20 cellular contexts compared by ENCODE assay signal in genomic region chr3:120495809-120496208, GRCh38. TPM values are rescaled to one million over a fixed set of nuclear protein-coding genes. Genes with fewer than 3 reads are reported as not detected.
DNase-seq lines count a peak whose midpoint lies in the region; FAIRE-seq and TF ChIP-seq lines count a peak whose summit lies in the region.
"Had no signal": no experiment of that assay in that cellular context is flagged by ENCODE, and none has a peak within 500 bp of the region (broad histone marks: within the 10 kb centered on the region; RNA-seq: fewer than 3 reads in every experiment).

No MANE protein-coding gene starts in this region.

- peak overlapping the region; percentile 3; the same call in 1 of the 2 replicates for H3K4me3 ChIP-seq in GM23248
- no peak overlapping the region for H3K4me3 ChIP-seq in NB4 (ENCODE audit: low read depth, low read length)
- H3K4me3 ChIP-seq in endothelial cell of umbilical vein (replicated peaks in 1 of 3; ENCODE audit: insufficient read depth in 1 of 3, low read depth in 1 of 3, low read length in 3 of 3), result no peak overlapping the region
- H3K4me3 ChIP-seq in rectal smooth muscle tissue (ENCODE audit: low read length), result no peak overlapping the region
- H3K4me3 ChIP-seq: MG63, SK-N-MC had no signal

- H3K4me3 Mint-ChIP-seq in activated CD4-positive, alpha-beta T cell treated with anti-CD3 and anti-CD28 coated beads, Interleukin-2, amount 10 ng/mL, durations not matched to agents 7 days and 5 days, result no peak overlapping the region
- H3K4me3 Mint-ChIP-seq: activated naive CD8-positive, alpha-beta T cell treated with anti-CD3 and anti-CD28 coated beads, Interleukin-2, amount 10 ng/mL, durations not matched to agents 7 days and 5 days; activated T-helper 1 cell treated with anti-CD3 and anti-CD28 coated beads, Interleukin-12 subunit alpha, Interleukin-12 subunit beta, Interleukin-2, Interleukin-4 antibody, amounts not matched to agents 30 ng/mL and 10 ng/mL and 1 ng/mL, durations not matched to agents 14 hours and 24 hours and 36 hours; CD8-positive, alpha-beta T cell; memory B cell; stimulated activated naive B cell treated with anti-CD40 and anti-IgM and Interleukin-4, amounts not matched to agents 10 μg/mL and 1 μg/mL and 100 μg/mL, for 72 hours; type B pancreatic cell had no signal

- FAIRE-seq in endothelial cell of umbilical vein (lab: Jason Lieb, UNC), result peak; percentile 56
- FAIRE-seq: islet of Langerhans had no signal

- H4K20me1 ChIP-seq in GM23248 (ENCODE audit: insufficient read depth) (no peaks in the 10 kb centered on the region), endothelial cell of umbilical vein (replicated peaks; ENCODE audit: control insufficient read depth, extremely low read depth, insufficient read depth, low read length) (no peaks in the 10 kb centered on the region)

- H3K9ac ChIP-seq in GM23248 (peak overlapping the region; percentile 12; the same call in 1 of the 2 replicates), endothelial cell of umbilical vein (replicated peaks; ENCODE audit: extremely low read depth, insufficient read depth, low read length) (no peak overlapping the region), rectal smooth muscle tissue (ENCODE audit: low read length) (no peak overlapping the region)

- peaks cover 38% of the 10 kb centered on the region for H3K4me1 ChIP-seq in GM23248 (ENCODE audit: insufficient read depth)
- peaks cover 29% of the 10 kb centered on the region for H3K4me1 ChIP-seq in endothelial cell of umbilical vein (ENCODE audit: control insufficient read depth, extremely low read depth, insufficient read depth, low read length)
- peaks cover 12% of the 10 kb centered on the region for H3K4me1 ChIP-seq in rectal smooth muscle tissue (ENCODE audit: control insufficient read depth, insufficient read depth, low read length)

- H3K36me3 Mint-ChIP-seq in activated CD4-positive, alpha-beta T cell treated with anti-CD3 and anti-CD28 coated beads, Interleukin-2, amount 10 ng/mL, durations not matched to agents 7 days and 5 days (ENCODE audit: low read depth), result peaks cover 2% of the 10 kb centered on the region
- H3K36me3 Mint-ChIP-seq: CD8-positive, alpha-beta T cell; memory B cell; stimulated activated naive B cell treated with anti-CD40 and anti-IgM and Interleukin-4, amounts not matched to agents 10 μg/mL and 1 μg/mL and 100 μg/mL, for 72 hours; type B pancreatic cell had no signal

- peaks cover 47% of the 10 kb centered on the region for H3F3A ChIP-seq in GM23248 (ENCODE audit: insufficient read depth)

- TF ChIP-seq CTCF in NB4 (IDR thresholded peaks at IDR 0.05; ENCODE audit: low read depth, low read length) (no peak), endothelial cell of umbilical vein (IDR thresholded peaks at IDR 0.05; ENCODE audit: extremely low read depth in 1 of 2, insufficient read depth in 1 of 2, low read depth in 1 of 2, low read length in 2 of 2) (no peak)

- CTCF ChIA-PET in endothelial cell of umbilical vein (lab: Charles Lee), result no interaction called here
- CTCF ChIA-PET in activated CD4-positive, alpha-beta T cell treated with anti-CD3 and anti-CD28 coated beads, Interleukin-2, amount 10 ng/mL, durations not matched to agents 7 days and 5 days (lab: Charles Lee), result no interaction called here

- 90 to 98% methylated on average over 2 of the region's 2 CpGs for WGBS in GM23248 (ENCODE audit: low coverage in 1 of 2, low lambda C conversion rate in 2 of 2, missing lambda C conversion rate in 2 of 2), 2 experiments

- peak overlapping the region; percentile 89 for H3K27ac ChIP-seq in GM23248
- H3K27ac ChIP-seq in endothelial cell of umbilical vein (ENCODE audit: insufficient read depth, low read depth, low read length), result no peak overlapping the region
- H3K27ac ChIP-seq in rectal smooth muscle tissue (ENCODE audit: low read depth, low read length), result peak overlapping the region; percentile 51
- H3K27ac ChIP-seq: SK-N-MC had no signal

- in situ Hi-C loops in GM23248 (cut with MboI), result no loop called here

- no peaks in the 10 kb centered on the region for H3K4me1 Mint-ChIP-seq in activated CD4-positive, alpha-beta T cell treated with anti-CD3 and anti-CD28 coated beads, Interleukin-2, amount 10 ng/mL, durations not matched to agents 7 days and 5 days
- H3K4me1 Mint-ChIP-seq: activated naive CD8-positive, alpha-beta T cell treated with anti-CD3 and anti-CD28 coated beads, Interleukin-2, amount 10 ng/mL, durations not matched to agents 7 days and 5 days; memory B cell; stimulated activated naive B cell treated with anti-CD40 and anti-IgM and Interleukin-4, amounts not matched to agents 10 μg/mL and 1 μg/mL and 100 μg/mL, for 72 hours had no signal

- H3K27me3 ChIP-seq in GM23248 (replicated peaks; ENCODE audit: insufficient read depth) (no peaks in the 10 kb centered on the region), endothelial cell of umbilical vein (ENCODE audit: control insufficient read depth in 2 of 2, insufficient read depth in 2 of 2, low read length in 2 of 2) (no peaks in the 10 kb centered on the region), rectal smooth muscle tissue (ENCODE audit: control insufficient read depth, insufficient read depth, low read length) (no peaks in the 10 kb centered on the region)
- H3K27me3 ChIP-seq: MG63 had no signal

- peaks cover 9% of the 10 kb centered on the region for H3K9me3 Mint-ChIP-seq in activated CD4-positive, alpha-beta T cell treated with anti-CD3 and anti-CD28 coated beads, Interleukin-2, amount 10 ng/mL, durations not matched to agents 7 days and 5 days

- intact Hi-C loops in endothelial cell of umbilical vein (cut with micrococcal nuclease), result no loop called here

- no peaks in the 10 kb centered on the region for H3K9me2 ChIP-seq in GM23248 (ENCODE audit: insufficient read depth)

- H3K4me2 ChIP-seq in GM23248 (ENCODE audit: unreplicated experiment), result peak overlapping the region; percentile 84
- no peak overlapping the region for H3K4me2 ChIP-seq in endothelial cell of umbilical vein (ENCODE audit: insufficient read depth, low read length)

- dilution Hi-C loops in endothelial cell of umbilical vein (cut with MboI; ENCODE audit: extremely low pct_ligation_motif_present, low sequenced_read_pairs), result no loop called here

- H3K27ac Mint-ChIP-seq in activated CD4-positive, alpha-beta T cell treated with anti-CD3 and anti-CD28 coated beads, Interleukin-2, amount 10 ng/mL, durations not matched to agents 7 days and 5 days, result no peak overlapping the region
- H3K27ac Mint-ChIP-seq: activated naive CD8-positive, alpha-beta T cell treated with anti-CD3 and anti-CD28 coated beads, Interleukin-2, amount 10 ng/mL, durations not matched to agents 7 days and 5 days; activated T-helper 1 cell treated with anti-CD3 and anti-CD28 coated beads, Interleukin-12 subunit alpha, Interleukin-12 subunit beta, Interleukin-2, Interleukin-4 antibody, amounts not matched to agents 30 ng/mL and 10 ng/mL and 1 ng/mL, durations not matched to agents 14 hours and 24 hours and 36 hours; CD8-positive, alpha-beta T cell; memory B cell; stimulated activated naive B cell treated with anti-CD40 and anti-IgM and Interleukin-4, amounts not matched to agents 10 μg/mL and 1 μg/mL and 100 μg/mL, for 72 hours; type B pancreatic cell had no signal

- POLR2A ChIA-PET in endothelial cell of umbilical vein (lab: Charles Lee), result no interaction called here
- POLR2A ChIA-PET in activated CD4-positive, alpha-beta T cell treated with anti-CD3 and anti-CD28 coated beads, Interleukin-2, amount 10 ng/mL, durations not matched to agents 7 days and 5 days (lab: Charles Lee), result no interaction called here

- H3K27me3 Mint-ChIP-seq in activated CD4-positive, alpha-beta T cell treated with anti-CD3 and anti-CD28 coated beads, Interleukin-2, amount 10 ng/mL, durations not matched to agents 7 days and 5 days, result peaks cover 12% of the 10 kb centered on the region
- H3K27me3 Mint-ChIP-seq: type B pancreatic cell had no signal

- H3K9me1 ChIP-seq in endothelial cell of umbilical vein (replicated peaks; ENCODE audit: control insufficient read depth, extremely low read depth, insufficient read depth, low read length), result no peaks in the 10 kb centered on the region

- no peaks in the 10 kb centered on the region for H3K9me3 ChIP-seq in GM23248 (ENCODE audit: low read depth)
- no peaks in the 10 kb centered on the region for H3K9me3 ChIP-seq in endothelial cell of umbilical vein (replicated peaks; ENCODE audit: control insufficient read depth, insufficient read depth, low read length)

- no peaks in the 10 kb centered on the region for H3K79me2 ChIP-seq in GM23248 (ENCODE audit: insufficient read depth)
- H3K79me2 ChIP-seq in endothelial cell of umbilical vein (ENCODE audit: control insufficient read depth, insufficient read depth, low read length), result no peaks in the 10 kb centered on the region

- TF ChIP-seq POLR2A in NB4 (IDR thresholded peaks at IDR 0.05; ENCODE audit: extremely low read depth, insufficient read length), result no peak
- no peak for TF ChIP-seq POLR2A in endothelial cell of umbilical vein (IDR thresholded peaks at IDR 0.05; ENCODE audit: low read depth, low read length)

- H3K36me3 ChIP-seq in GM23248 (ENCODE audit: low read depth) (no peaks in the 10 kb centered on the region), endothelial cell of umbilical vein (ENCODE audit: control insufficient read depth in 2 of 2, extremely low read depth in 1 of 2, insufficient read depth in 2 of 2, low read length in 2 of 2) (no peaks in the 10 kb centered on the region), rectal smooth muscle tissue (ENCODE audit: control insufficient read depth, insufficient read depth, low read length) (no peaks in the 10 kb centered on the region)
- H3K36me3 ChIP-seq: MG63 had no signal

- H2AFZ ChIP-seq in GM23248, result no peak overlapping the region
- no peak overlapping the region for H2AFZ ChIP-seq in endothelial cell of umbilical vein (ENCODE audit: low read depth, low read length)

- DNase-seq in GM23248 (no peak), NB4 (ENCODE audit: low read depth) (peak; percentile 3), endothelial cell of umbilical vein (ENCODE audit: low read depth, low spot score) (peak; percentile 29), SIG-M5 (lab: John Stamatoyannopoulos, UW) (no peak), medulla oblongata (ENCODE audit: extremely low spot score) (no peak), NCI-H1092 treated with DMSO at 0.1 percent for 48 hours (lab: John Stamatoyannopoulos, UW) (no peak)
- DNase-seq in activated CD4-positive, alpha-beta T cell treated with anti-CD3 and anti-CD28 coated beads, Interleukin-2, amount 10 ng/mL, durations not matched to agents 7 days and 5 days, result no peak
- DNase-seq: activated naive CD8-positive, alpha-beta T cell treated with anti-CD3 and anti-CD28 coated beads, Interleukin-2, amount 10 ng/mL, durations not matched to agents 7 days and 5 days; CD8-positive, alpha-beta T cell; DMS79; head of caudate nucleus; NCI-H187 treated with DMSO at 0.1 percent for 48 hours; stimulated activated naive B cell treated with anti-CD40 and anti-IgM and Interleukin-4, amounts not matched to agents 10 μg/mL and 1 μg/mL and 100 μg/mL, for 72 hours had no signal

- BruUV-seq in endothelial cell of umbilical vein (replicated peaks; lab: Mats Ljungman, UMichigan), result no TSS peak

RNA-seq across cellular contexts. Expression of gene FSTL1, which starts 45.0 kb away (rescaled TPM):
- total RNA-seq in GM23248 (2014; rRNA removed; shearing (Covaris generic)), result 4,171 and 4,244 TPM in 2 replicates
- 1,910 and 1,919 TPM in 2 replicates for polyA plus RNA-seq in GM23248 (2016; fragmentation: Nextera tagmentation; extraction: Ambion mirVana)
- 522 and 562 TPM in 2 replicates for total RNA-seq in endothelial cell of umbilical vein
- 235 and 237 TPM in 2 replicates for polyA plus RNA-seq in endothelial cell of umbilical vein
- polyA plus RNA-seq in endothelial cell of umbilical vein (2011; cell fraction: cytosol; rRNA removed), result 250 and 312 TPM in 2 replicates
- 299 and 313 TPM in 2 replicates for polyA plus RNA-seq in endothelial cell of umbilical vein (2011; cell fraction: nucleus; rRNA removed)
- 670 and 901 TPM in 2 replicates for polyA plus RNA-seq in endothelial cell of umbilical vein (2012)
- polyA minus RNA-seq in endothelial cell of umbilical vein, result 697 and 971 TPM in 2 replicates
- 5.9 TPM for polyA minus RNA-seq in endothelial cell of umbilical vein (2011; cell fraction: cytosol; rRNA and poly(A)+ RNA removed)
- polyA minus RNA-seq in endothelial cell of umbilical vein (2011; cell fraction: nucleus; rRNA and poly(A)+ RNA removed), result 149 and 281 TPM in 2 replicates
- under 1 TPM; 0.35 to 0.37 TPM for total RNA-seq in activated CD4-positive, alpha-beta T cell treated with anti-CD3 and anti-CD28 coated beads, Interleukin-2, amount 10 ng/mL, durations not matched to agents 7 days and 5 days
- total RNA-seq: activated T-helper 1 cell treated with anti-CD3 and anti-CD28 coated beads, Interleukin-12 subunit alpha, Interleukin-12 subunit beta, Interleukin-2, Interleukin-4 antibody, amounts not matched to agents 30 ng/mL and 10 ng/mL and 1 ng/mL, durations not matched to agents 14 hours and 24 hours and 36 hours had no signal

Comparison
In these comparisons a context has a peak if more than half of its experiments do, and no peak if none do; other contexts are left out.
1. DNase-seq: peak in NB4 (single experiment) and endothelial cell of umbilical vein (single experiment); none in GM23248 (single experiment), SIG-M5 (single experiment), activated CD4-positive, alpha-beta T cell treated with anti-CD3 and anti-CD28 coated beads, Interleukin-2, amount 10 ng/mL, durations not matched to agents 7 days and 5 days (single experiment), medulla oblongata (single experiment) and NCI-H1092 treated with DMSO at 0.1 percent for 48 hours (single experiment).
2. RNA of gene FSTL1, which starts 45.0 kb away (total RNA-seq): 4,171 to 4,244 TPM in GM23248 and 522 to 562 TPM in endothelial cell of umbilical vein; 0.35 to 0.37 TPM in activated CD4-positive, alpha-beta T cell treated with anti-CD3 and anti-CD28 coated beads, Interleukin-2, amount 10 ng/mL, durations not matched to agents 7 days and 5 days; every median in the first group is over 100 times any median in the second.